Comparison of ENCODE assay signal across 21 cellular contexts in the genomic region with DNA sequence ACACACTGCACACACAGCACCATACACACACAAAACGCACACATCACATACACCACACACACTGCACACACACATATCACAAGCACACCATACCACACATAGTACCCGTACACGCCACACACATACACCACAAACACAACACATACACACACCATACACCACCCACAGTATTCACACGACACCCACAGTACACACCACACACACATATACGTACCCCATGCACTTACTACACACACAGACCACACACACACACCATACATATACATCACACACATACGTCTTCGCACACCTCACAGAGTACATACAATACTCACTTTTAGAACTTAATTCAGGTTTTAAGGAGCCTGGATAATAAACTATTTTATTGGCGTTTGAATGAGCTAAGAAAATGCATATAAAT.
"Had no signal": no experiment of that assay in that cellular context is flagged by ENCODE, and none has a peak within 500 bp of the region (broad histone marks: within the 10 kb centered on the region; RNA-seq: fewer than 3 reads in every experiment).

No MANE protein-coding gene starts in this region.

- H3K9me3 ChIP-seq: MG63, SJSA1 had no signal

- H3K4me1 ChIP-seq: SJSA1 had no signal

- H3K4me3 ChIP-seq: MG63, SJSA1, SK-N-MC had no signal

- DNase-seq: Karpas-422, KG1, MG63, NCI-H1092 treated with DMSO at 0.1 percent for 48 hours, NCI-H1436, NCI-H187, NCI-H2029, NCI-H2081 treated with DMSO at 0.1 percent for 48 hours, NCI-H2171, NCI-H226, NCI-H446, NCI-H510A, NCI-H524 treated with DMSO at 0.1 percent for 48 hours, NCI-H69, NCI-H774, Right ventricle myocardium superior, RPMI8226, SIG-M5 had no signal

- H3K36me3 ChIP-seq: MG63, SJSA1 had no signal

- H3K27ac ChIP-seq: HL-60, SJSA1, SK-N-MC had no signal

- H3K27me3 ChIP-seq: MG63, SJSA1 had no signal
